2 cellular contexts compared by ENCODE assay signal in genomic region chr10:46273506-46274477, GRCh38.
TF ChIP-seq lines count a peak whose summit lies in the region.

No MANE protein-coding gene starts in this region.

TF ChIP-seq in A549, 52 proteins besides CTCF, POLR2A, EP300 and RAD21:
- TF ChIP-seq, protein P1, sequence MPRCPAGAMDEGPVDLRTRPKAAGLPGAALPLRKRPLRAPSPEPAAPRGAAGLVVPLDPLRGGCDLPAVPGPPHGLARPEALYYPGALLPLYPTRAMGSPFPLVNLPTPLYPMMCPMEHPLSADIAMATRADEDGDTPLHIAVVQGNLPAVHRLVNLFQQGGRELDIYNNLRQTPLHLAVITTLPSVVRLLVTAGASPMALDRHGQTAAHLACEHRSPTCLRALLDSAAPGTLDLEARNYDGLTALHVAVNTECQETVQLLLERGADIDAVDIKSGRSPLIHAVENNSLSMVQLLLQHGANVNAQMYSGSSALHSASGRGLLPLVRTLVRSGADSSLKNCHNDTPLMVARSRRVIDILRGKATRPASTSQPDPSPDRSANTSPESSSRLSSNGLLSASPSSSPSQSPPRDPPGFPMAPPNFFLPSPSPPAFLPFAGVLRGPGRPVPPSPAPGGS (IDR thresholded peaks at IDR 0.05): no peak
- TF ChIP-seq JUN (IDR thresholded peaks at IDR 0.05) (no peak), RCOR1 (IDR thresholded peaks at IDR 0.05; ENCODE audit: low read depth, low read length) (no peak), ZSCAN20 (CRISPR knock-in tag; IDR thresholded peaks at IDR 0.05) (no peak), ATOH8 (CRISPR knock-in tag; IDR thresholded peaks at IDR 0.05; ENCODE audit: low read depth) (no peak), CHD4 (IDR thresholded peaks at IDR 0.05; ENCODE audit: borderline replicate concordance) (no peak), KDM5A (IDR thresholded peaks at IDR 0.05) (no peak), MYC (IDR thresholded peaks at IDR 0.05; ENCODE audit: borderline replicate concordance, low read length) (no peak), ZC3H11A (IDR thresholded peaks at IDR 0.05) (no peak), RNF2 (IDR thresholded peaks at IDR 0.05; ENCODE audit: borderline replicate concordance, low read depth) (no peak), NFE2L2 (conservative IDR thresholded peaks at IDR 0.05; ENCODE audit: low read length) (no peak), HDAC2 (IDR thresholded peaks at IDR 0.05) (no peak), RARB (CRISPR knock-in tag; IDR thresholded peaks at IDR 0.05) (no peak), USF2 (IDR thresholded peaks at IDR 0.05) (no peak)

TF ChIP-seq in HepG2, 621 proteins besides CTCF, POLR2A, EP300 and RAD21 (continued from another document):
- TF ChIP-seq PPARG (CRISPR knock-in tag; conservative IDR thresholded peaks at IDR 0.05) (no peak), REPIN1 (CRISPR knock-in tag; IDR thresholded peaks at IDR 0.05; ENCODE audit: borderline replicate concordance, low read depth) (no peak), GABPA (IDR thresholded peaks at IDR 0.05; ENCODE audit: low read depth, low read length) (no peak), GABPA (CRISPR knock-in tag; IDR thresholded peaks at IDR 0.05; ENCODE audit: low read depth) (no peak), NCOA2 (CRISPR knock-in tag; IDR thresholded peaks at IDR 0.05) (no peak), NCOA5 (CRISPR knock-in tag; IDR thresholded peaks at IDR 0.05) (no peak)
